ENCODE assay signal across 9 cellular contexts in genomic region chr17:58679263-58680037, GRCh38. TPM values are rescaled to one million over a fixed set of nuclear protein-coding genes. Genes with fewer than 3 reads are reported as not detected.
DNase-seq lines count a peak whose midpoint lies in the region; ATAC-seq and TF ChIP-seq lines count a peak whose summit lies in the region.
"Had no signal": no experiment of that assay in that cellular context is flagged by ENCODE, and none has a peak within 500 bp of the region (broad histone marks: within the 10 kb centered on the region; RNA-seq: fewer than 3 reads in every experiment).

No MANE protein-coding gene starts in this region.

- TF ChIP-seq CTCF in mucosa of descending colon (IDR thresholded peaks at IDR 0.05) = no peak
- TF ChIP-seq CTCF in GM10248 (IDR thresholded peaks at IDR 0.05; ENCODE audit: control extremely low read depth, extremely low read depth, low read depth, missing control alignments) = no peak

- no peak overlapping the region for H3K27ac Mint-ChIP-seq in activated naive CD4-positive, alpha-beta T cell treated with anti-CD3 and anti-CD28 coated beads, Interleukin-2, amount 10 ng/mL, durations not matched to agents 7 days and 5 days

- peak; percentile 98 for TF ChIP-seq POLR2A in GM18505 (IDR thresholded peaks at IDR 0.05; ENCODE audit: borderline replicate concordance, extremely low read depth, insufficient read depth, insufficient read length)

- H3K9me3 Mint-ChIP-seq in activated naive CD4-positive, alpha-beta T cell treated with anti-CD3 and anti-CD28 coated beads, Interleukin-2, amount 10 ng/mL, durations not matched to agents 7 days and 5 days = no peaks in the 10 kb centered on the region

- CTCF ChIA-PET in GM10248 (lab: Yijun Ruan, JAX) = no interaction called here
- CTCF ChIA-PET in activated naive CD4-positive, alpha-beta T cell treated with anti-CD3 and anti-CD28 coated beads, Interleukin-2, amount 10 ng/mL, durations not matched to agents 7 days and 5 days (lab: Charles Lee) = no interaction called here

- H3K27me3 Mint-ChIP-seq in activated naive CD4-positive, alpha-beta T cell treated with anti-CD3 and anti-CD28 coated beads, Interleukin-2, amount 10 ng/mL, durations not matched to agents 7 days and 5 days = peaks cover 13% of the 10 kb centered on the region

- no peaks in the 10 kb centered on the region for H3K4me1 ChIP-seq in mucosa of descending colon (ENCODE audit: low read depth)

- no peaks in the 10 kb centered on the region for H3K36me3 ChIP-seq in mucosa of descending colon (ENCODE audit: low read depth)

- peak; percentile 78 for DNase-seq in MV-4-11 (lab: John Stamatoyannopoulos, UW)
- peak; percentile 60 for DNase-seq in amniotic epithelial cell (ENCODE audit: low read depth)
- no peak for DNase-seq in mucosa of descending colon
- no peak for DNase-seq in GM10248 (ENCODE audit: extremely low spot score)
- DNase-seq in stimulated activated CD4-positive, alpha-beta T cell treated with anti-CD3 and anti-CD28 coated beads, Interleukin-12 subunit alpha, Interleukin-12 subunit beta, amount 100 ng/mL, for 4 hours = no peak
- no peak for DNase-seq in activated naive CD4-positive, alpha-beta T cell treated with anti-CD3 and anti-CD28 coated beads, Interleukin-2, amount 10 ng/mL, durations not matched to agents 7 days and 5 days
- DNase-seq: activated CD4-positive, alpha-beta T cell treated with anti-CD3 and anti-CD28 coated beads, Interleukin-2, amount 50 U/mL, for 48 hours had no signal

- H3K4me3 Mint-ChIP-seq in activated naive CD4-positive, alpha-beta T cell treated with anti-CD3 and anti-CD28 coated beads, Interleukin-2, amount 10 ng/mL, durations not matched to agents 7 days and 5 days = no peak overlapping the region

- intact Hi-C loops in mucosa of descending colon (cut with DNase I, micrococcal nuclease) = no loop called here

- H3K4me1 Mint-ChIP-seq in activated naive CD4-positive, alpha-beta T cell treated with anti-CD3 and anti-CD28 coated beads, Interleukin-2, amount 10 ng/mL, durations not matched to agents 7 days and 5 days = no peaks in the 10 kb centered on the region

- H3K36me3 Mint-ChIP-seq in activated naive CD4-positive, alpha-beta T cell treated with anti-CD3 and anti-CD28 coated beads, Interleukin-2, amount 10 ng/mL, durations not matched to agents 7 days and 5 days = no peaks in the 10 kb centered on the region

- ATAC-seq in GM18505 (IDR thresholded peaks at IDR 0.05; ENCODE audit: unreplicated experiment) (no peak), mucosa of descending colon (peak; percentile 20), GM19351 (IDR thresholded peaks at IDR 0.05; ENCODE audit: unreplicated experiment) (no peak)

- no peak overlapping the region for H3K4me3 ChIP-seq in mucosa of descending colon

- no peaks in the 10 kb centered on the region for H3K9me3 ChIP-seq in mucosa of descending colon

- POLR2A ChIA-PET in GM10248 (lab: Yijun Ruan, JAX) = interaction anchor here (0.9 to 2.0 kb wide), 3 partner anchors 21 to 49 kb away, joined by 3 to 5 read pairs (median 4); no protein-coding TSS in a partner anchor

RNA-seq across cellular contexts. Expression of gene TEX14, which starts 12.4 kb away (rescaled TPM):
- under 1 TPM in 1 of 3 donors, not detected in 2; 0.28 TPM for total RNA-seq in mucosa of descending colon

RNA-seq across cellular contexts. Expression of gene RAD51C, which starts 13.0 kb away (rescaled TPM):
- 10 to 100 TPM in 2 of 3 donors, 1 to 10 TPM in 1; 6.2 to 20.3 (median 18.9) TPM for total RNA-seq in mucosa of descending colon

Comparison
In these comparisons a context has a peak if more than half of its experiments do, and no peak if none do; other contexts are left out.
1. DNase-seq: peak in MV-4-11 (single experiment) and amniotic epithelial cell (single experiment); none in mucosa of descending colon (0 of 3), GM10248 (single experiment), stimulated activated CD4-positive, alpha-beta T cell treated with anti-CD3 and anti-CD28 coated beads, Interleukin-12 subunit alpha, Interleukin-12 subunit beta, amount 100 ng/mL, for 4 hours (single experiment) and activated naive CD4-positive, alpha-beta T cell treated with anti-CD3 and anti-CD28 coated beads, Interleukin-2, amount 10 ng/mL, durations not matched to agents 7 days and 5 days (single experiment).